In the genomic region with DNA sequence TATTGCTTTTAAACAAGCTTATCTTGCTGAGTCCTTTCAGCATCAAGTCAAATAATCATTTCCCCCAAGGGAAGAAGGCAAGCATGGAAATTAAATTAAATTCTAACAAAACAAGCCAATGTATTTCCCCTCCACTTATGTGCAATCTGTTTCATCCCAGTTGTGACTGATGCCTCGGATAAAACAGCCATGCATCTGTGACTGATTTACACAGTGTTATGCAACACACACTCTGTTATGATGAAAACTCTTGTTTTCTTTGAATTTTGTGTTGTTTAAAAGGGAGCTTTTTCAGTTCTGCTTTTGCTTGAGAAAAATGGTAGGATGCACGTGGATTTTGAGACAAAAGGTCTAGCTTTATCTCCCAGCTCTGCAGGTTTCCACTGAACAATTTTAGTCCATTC, we compare ENCODE assay signal across 17 cellular contexts. TPM values are rescaled to one million over a fixed set of nuclear protein-coding genes. Genes with fewer than 3 reads are reported as not detected.
DNase-seq lines count a peak whose midpoint lies in the region; ATAC-seq and TF ChIP-seq lines count a peak whose summit lies in the region.
"Had no signal": no experiment of that assay in that cellular context is flagged by ENCODE, and none has a peak within 500 bp of the region (broad histone marks: within the 10 kb centered on the region; RNA-seq: fewer than 3 reads in every experiment).

No MANE protein-coding gene starts in this region.

- H3K4me3 Mint-ChIP-seq in type B pancreatic cell = peak overlapping the region; percentile 24
- H3K4me3 Mint-ChIP-seq: activated CD4-positive, alpha-beta T cell treated with anti-CD3 and anti-CD28 coated beads for 36 hours; activated T-cell treated with anti-CD3 and anti-CD28 coated beads, Interleukin-2, amount 50 U/mL, for 24 hours had no signal

- no peak overlapping the region for H3K27ac ChIP-seq in right cardiac atrium (ENCODE audit: low read length)
- H3K27ac ChIP-seq: psoas muscle, upper lobe of right lung had no signal

- intact Hi-C loops in Right ventricle myocardium inferior (cut with DNase I) = no loop called here
- intact Hi-C loops in right cardiac atrium (cut with DNase I) = no loop called here

- no peak for DNase-seq in Right ventricle myocardium inferior (ENCODE audit: missing footprints)
- DNase-seq in right cardiac atrium = no peak
- peak; percentile 41 for DNase-seq in OCI-M1 (lab: John Stamatoyannopoulos, UW)
- peak; percentile 83 for DNase-seq in fibroblast of gingiva (ENCODE audit: low read depth)
- no peak for DNase-seq in type B pancreatic cell (ENCODE audit: extremely low spot score, unreplicated experiment)
- no peak for DNase-seq in NK-92 (lab: John Stamatoyannopoulos, UW; ENCODE audit: unreplicated experiment)
- no peak for DNase-seq in GM20000 (ENCODE audit: low spot score)
- no peak for DNase-seq in SHP77 (lab: John Stamatoyannopoulos, UW)
- DNase-seq: activated CD4-positive, alpha-beta T cell treated with anti-CD3 and anti-CD28 coated beads for 36 hours; activated T-cell treated with anti-CD3 and anti-CD28 coated beads, Interleukin-2, amount 50 U/mL, for 24 hours; DMS79; IMR-90; NCI-H187; NCI-H774; psoas muscle; stimulated activated CD8-positive, alpha-beta memory T cell treated with anti-CD3 and anti-CD28 coated beads, Interleukin-4, amount 100 ng/mL, for 48 hours; upper lobe of right lung had no signal

- H3K27me3 ChIP-seq in right cardiac atrium (ENCODE audit: control insufficient read depth, insufficient read depth) = no peaks in the 10 kb centered on the region
- H3K27me3 ChIP-seq: upper lobe of right lung had no signal

- peaks cover 1% of the 10 kb centered on the region for H3K27me3 Mint-ChIP-seq in type B pancreatic cell

- ATAC-seq in Right ventricle myocardium inferior (peak; percentile 39), right cardiac atrium (no peak)
- ATAC-seq: activated CD4-positive, alpha-beta T cell treated with anti-CD3 and anti-CD28 coated beads for 36 hours; psoas muscle; upper lobe of right lung had no signal

- no peak for TF ChIP-seq CTCF in type B pancreatic cell (conservative IDR thresholded peaks at IDR 0.05)
- no peak for TF ChIP-seq CTCF in GM20000 (IDR thresholded peaks at IDR 0.05; ENCODE audit: extremely low read depth, missing control alignments)

- WGBS in right cardiac atrium = 51% methylated on average over 2 of the region's 2 CpGs

- no peaks in the 10 kb centered on the region for H3K9me3 ChIP-seq in right cardiac atrium (ENCODE audit: control insufficient read depth, low read length)
- H3K9me3 ChIP-seq: psoas muscle, upper lobe of right lung had no signal

- H3K36me3 Mint-ChIP-seq in type B pancreatic cell = no peaks in the 10 kb centered on the region

- H3K4me1 Mint-ChIP-seq in type B pancreatic cell (ENCODE audit: unreplicated experiment) = peaks cover 19% of the 10 kb centered on the region
- H3K4me1 Mint-ChIP-seq: activated CD4-positive, alpha-beta T cell treated with anti-CD3 and anti-CD28 coated beads for 36 hours had no signal

- no peak overlapping the region for H3K27ac Mint-ChIP-seq in type B pancreatic cell
- H3K27ac Mint-ChIP-seq: activated CD4-positive, alpha-beta T cell treated with anti-CD3 and anti-CD28 coated beads for 36 hours; activated T-cell treated with anti-CD3 and anti-CD28 coated beads, Interleukin-2, amount 50 U/mL, for 24 hours had no signal

- H3K9me3 Mint-ChIP-seq in type B pancreatic cell = peaks cover 10% of the 10 kb centered on the region
- H3K9me3 Mint-ChIP-seq: activated T-cell treated with anti-CD3 and anti-CD28 coated beads, Interleukin-2, amount 50 U/mL, for 24 hours had no signal

- H3K4me3 ChIP-seq in right cardiac atrium (ENCODE audit: low read length) = no peak overlapping the region
- H3K4me3 ChIP-seq: psoas muscle, upper lobe of right lung had no signal

- H3K4me1 ChIP-seq in right cardiac atrium (ENCODE audit: control insufficient read depth, insufficient read depth, low read length) = no peaks in the 10 kb centered on the region

RNA-seq across cellular contexts. Expression of a gene that starts 32.6 kb away (rescaled TPM):
- 17.0 TPM for total RNA-seq in Right ventricle myocardium inferior
- total RNA-seq in right cardiac atrium = 10 to 100 TPM; 24.7 to 37.2 (median 31.0) TPM
- polyA plus RNA-seq in right cardiac atrium = 13.2 TPM
- 2.5 and 21.4 TPM in 2 replicates for total RNA-seq in type B pancreatic cell (ENCODE audit: low replicate concordance)
- total RNA-seq: activated CD4-positive, alpha-beta T cell treated with anti-CD3 and anti-CD28 coated beads for 36 hours had no signal

Comparison
In these comparisons a context has a peak if more than half of its experiments do, and no peak if none do; other contexts are left out.
1. DNase-seq: peak in OCI-M1 (single experiment) and fibroblast of gingiva (single experiment); none in Right ventricle myocardium inferior (single experiment), right cardiac atrium (0 of 3), type B pancreatic cell (single experiment), NK-92 (single experiment), GM20000 (single experiment) and SHP77 (0 of 2).